In the genomic region with DNA sequence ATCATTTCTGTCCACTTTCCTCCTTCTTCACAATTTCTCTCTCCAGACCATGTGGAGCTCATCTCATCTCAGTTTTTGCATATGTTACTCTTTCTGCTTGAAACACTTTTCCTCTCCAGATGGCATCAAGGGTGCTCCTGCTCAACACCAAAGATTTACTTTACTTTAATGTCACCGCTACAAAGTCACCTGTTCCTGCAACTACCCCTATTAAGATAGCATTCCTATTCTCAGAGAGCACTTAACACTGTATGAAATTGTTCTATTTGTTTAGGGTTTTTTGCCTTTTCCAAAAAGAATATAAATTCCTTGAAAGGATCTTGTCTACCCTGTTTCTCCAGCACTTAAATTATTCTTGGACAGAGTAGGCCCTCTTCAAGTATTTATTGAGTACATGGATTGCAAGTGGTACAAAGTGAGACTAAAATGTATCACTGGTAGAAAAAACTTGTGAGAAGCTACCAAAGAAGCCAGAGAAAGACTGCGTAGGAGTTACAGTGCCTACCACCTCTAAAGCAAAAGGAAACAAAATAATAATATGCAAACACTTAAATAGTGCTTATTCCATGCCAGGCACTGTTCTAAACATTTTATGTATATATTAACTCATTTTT, we compare ENCODE assay signal across 9 cellular contexts. TPM values are rescaled to one million over a fixed set of nuclear protein-coding genes. Genes with fewer than 3 reads are reported as not detected.
DNase-seq lines count a peak whose midpoint lies in the region; ATAC-seq, FAIRE-seq and TF ChIP-seq lines count a peak whose summit lies in the region.
"Had no signal": no experiment of that assay in that cellular context is flagged by ENCODE, and none has a peak within 500 bp of the region (broad histone marks: within the 10 kb centered on the region; RNA-seq: fewer than 3 reads in every experiment).

No MANE protein-coding gene starts in this region.

- H4K8ac ChIP-seq in neuronal stem cell (ENCODE audit: low read depth, low read length): no peak overlapping the region

- H3K79me2 ChIP-seq in KMS-11 (ENCODE audit: insufficient read depth, low read depth): peaks cover 19% of the 10 kb centered on the region; the same call in 1 of the 2 replicates

- H3K4ac ChIP-seq in neuronal stem cell (ENCODE audit: low read length): no peak overlapping the region

- no peak for FAIRE-seq in H54 (lab: Jason Lieb, UNC)

- no peak overlapping the region for H3K14ac ChIP-seq in neuronal stem cell (ENCODE audit: low read length)

- peaks cover 1% of the 10 kb centered on the region for H3K79me1 ChIP-seq in neuronal stem cell (ENCODE audit: low read depth, low read length)

- H2BK15ac ChIP-seq in neuronal stem cell (ENCODE audit: low read length): no peak overlapping the region

- ATAC-seq in CD4-positive, CD25-positive, alpha-beta regulatory T cell (ENCODE audit: low read depth in 2 of 2): no peak
- ATAC-seq in HG03378 (IDR thresholded peaks at IDR 0.05; ENCODE audit: unreplicated experiment): no peak

- peak overlapping the region; percentile 96 to 99 (median 98) for H3K27ac Mint-ChIP-seq in CD4-positive, CD25-positive, alpha-beta regulatory T cell

- H3K9me3 ChIP-seq in CD4-positive, CD25-positive, alpha-beta regulatory T cell (ENCODE audit: control insufficient read depth in 2 of 2, low read length in 2 of 2): no peaks in the 10 kb centered on the region
- H3K9me3 ChIP-seq in colonic mucosa (no peaks in the 10 kb centered on the region), neuronal stem cell (replicated peaks in 1 of 2; ENCODE audit: control insufficient read depth in 2 of 2, insufficient read depth in 1 of 2, low read depth in 1 of 2, low read length in 2 of 2) (no peaks in the 10 kb centered on the region), thyroid gland (no peaks in the 10 kb centered on the region)

- peak overlapping the region; percentile 94 for H3K27ac ChIP-seq in CD4-positive, CD25-positive, alpha-beta regulatory T cell (ENCODE audit: insufficient read depth, low read length, poor library complexity, severe bottlenecking)
- H3K27ac ChIP-seq in KMS-11: no peak overlapping the region
- H3K27ac ChIP-seq in colonic mucosa: peak overlapping the region; percentile 89
- H3K27ac ChIP-seq in neuronal stem cell (replicated peaks; ENCODE audit: low read length): no peak overlapping the region
- H3K27ac ChIP-seq in thyroid gland: no peak overlapping the region

- H2BK120ac ChIP-seq in neuronal stem cell (ENCODE audit: low read depth, low read length): no peak overlapping the region

- peaks cover 28 to 62% (median 44%) of the 10 kb centered on the region in 4 donors for H3K4me1 Mint-ChIP-seq in CD4-positive, CD25-positive, alpha-beta regulatory T cell

- no peaks in the 10 kb centered on the region for H3K27me3 ChIP-seq in CD4-positive, CD25-positive, alpha-beta regulatory T cell (ENCODE audit: control insufficient read depth, insufficient read depth, low read length)
- no peaks in the 10 kb centered on the region for H3K27me3 ChIP-seq in KMS-11 (ENCODE audit: insufficient read depth, low read depth)
- H3K27me3 ChIP-seq in colonic mucosa: no peaks in the 10 kb centered on the region
- no peaks in the 10 kb centered on the region for H3K27me3 ChIP-seq in neuronal stem cell (ENCODE audit: control insufficient read depth in 3 of 3, insufficient read depth in 3 of 3, low read depth in 1 of 3, low read length in 3 of 3)
- no peaks in the 10 kb centered on the region for H3K27me3 ChIP-seq in thyroid gland

- H3K4me1 ChIP-seq in CD4-positive, CD25-positive, alpha-beta regulatory T cell (ENCODE audit: control insufficient read depth, insufficient read depth, low read length, poor library complexity, severe bottlenecking): peaks cover 23% of the 10 kb centered on the region
- H3K4me1 ChIP-seq in KMS-11 (ENCODE audit: low read depth, poor library complexity, severe bottlenecking) (peaks cover 35% of the 10 kb centered on the region), colonic mucosa (no peaks in the 10 kb centered on the region), neuronal stem cell (ENCODE audit: control insufficient read depth in 2 of 2, insufficient read depth in 1 of 2, low read depth in 1 of 2, low read length in 2 of 2) (peaks cover 2 to 11% of the 10 kb centered on the region in 2 donors), thyroid gland (peaks cover 0 to 6% of the 10 kb centered on the region in 2 donors)

- H3K9ac ChIP-seq in KMS-11 (no peak overlapping the region), colonic mucosa (ENCODE audit: low read depth in 2 of 2, low read length in 2 of 2) (no peak overlapping the region), neuronal stem cell (ENCODE audit: low read depth, low read length, poor library complexity) (no peak overlapping the region)

- no peak overlapping the region for H2BK12ac ChIP-seq in neuronal stem cell (ENCODE audit: low read length)

- H3K18ac ChIP-seq in neuronal stem cell (ENCODE audit: low read length): no peak overlapping the region

- H3K4me3 Mint-ChIP-seq in CD4-positive, CD25-positive, alpha-beta regulatory T cell: peak overlapping the region; percentile 90 to 97 (median 95)

- H3K4me2 ChIP-seq in KMS-11 (peak overlapping the region; percentile 94; the same call in 1 of the 2 replicates), neuronal stem cell (ENCODE audit: insufficient read depth, low read length, poor library complexity, severe bottlenecking) (no peak overlapping the region)

- peak overlapping the region; percentile 99 for H3K4me3 ChIP-seq in CD4-positive, CD25-positive, alpha-beta regulatory T cell (ENCODE audit: low read depth, low read length)
- H3K4me3 ChIP-seq in KMS-11 (IDR thresholded peaks at IDR 0.05; ENCODE audit: insufficient read depth, low read depth, low read length) (no peak overlapping the region), colonic mucosa (no peak overlapping the region), neuronal stem cell (ENCODE audit: low read length in 2 of 2) (no peak overlapping the region), thyroid gland (replicated peaks in 1 of 3) (no peak overlapping the region)

- intact Hi-C loops in colonic mucosa (cut with DNase I) (loop anchor here (10.0 kb wide), 1 partner anchor 95 kb away; no protein-coding TSS in a partner anchor), thyroid gland (cut with DNase I) (no loop called here)

- peaks cover 15% of the 10 kb centered on the region for H3K36me3 Mint-ChIP-seq in CD4-positive, CD25-positive, alpha-beta regulatory T cell

- H3K9me3 Mint-ChIP-seq in CD4-positive, CD25-positive, alpha-beta regulatory T cell: no peaks in the 10 kb centered on the region

- DNase-seq in CD4-positive, CD25-positive, alpha-beta regulatory T cell: no peak
- no peak for DNase-seq in colonic mucosa
- no peak for DNase-seq in neuronal stem cell (ENCODE audit: low spot score)
- DNase-seq in H54 (ENCODE audit: insufficient read length, low spot score): no peak
- no peak for DNase-seq in thyroid gland
- no peak for DNase-seq in NCI-H2029 treated with DMSO at 0.1 percent for 48 hours (lab: John Stamatoyannopoulos, UW)
- DNase-seq: head of caudate nucleus had no signal

- no peaks in the 10 kb centered on the region for H3K27me3 Mint-ChIP-seq in CD4-positive, CD25-positive, alpha-beta regulatory T cell

- no CpG with 5 or more reads among the region's 2 CpGs for WGBS in neuronal stem cell (ENCODE audit: extremely low coverage in 2 of 2, insufficient read length in 2 of 2, insufficient replicate concordance in 1 of 2), 2 donors
- WGBS in thyroid gland, 2 donors: 94 to 95% methylated on average over 2 of the region's 2 CpGs

- TF ChIP-seq POLR2A in H54 (IDR thresholded peaks at IDR 0.05; ENCODE audit: low read depth, low read length) (no peak), thyroid gland (IDR thresholded peaks at IDR 0.05) (no peak)

- no peak overlapping the region for H2AK5ac ChIP-seq in neuronal stem cell (ENCODE audit: low read depth, low read length)

- H4K91ac ChIP-seq in neuronal stem cell (ENCODE audit: low read depth, low read length, poor library complexity): no peak overlapping the region

- peak overlapping the region; percentile 99 for H2AFZ ChIP-seq in KMS-11 (ENCODE audit: low read depth)
- H2AFZ ChIP-seq in neuronal stem cell (ENCODE audit: low read length): peak overlapping the region; percentile 67

- H3K23ac ChIP-seq in neuronal stem cell (ENCODE audit: low read depth, low read length, poor library complexity): no peak overlapping the region

- H2BK5ac ChIP-seq in neuronal stem cell (ENCODE audit: low read length): no peak overlapping the region

- TF ChIP-seq CTCF in KMS-11 (conservative IDR thresholded peaks at IDR 0.05; ENCODE audit: low read depth, low read length) (no peak), colonic mucosa (IDR thresholded peaks at IDR 0.05) (no peak), thyroid gland (IDR thresholded peaks at IDR 0.05) (no peak)

- no peaks in the 10 kb centered on the region for H4K20me1 ChIP-seq in KMS-11 (ENCODE audit: insufficient read depth)

- H3K36me3 ChIP-seq in CD4-positive, CD25-positive, alpha-beta regulatory T cell (ENCODE audit: control insufficient read depth, insufficient read depth, low read length): peaks cover 23% of the 10 kb centered on the region
- H3K36me3 ChIP-seq in KMS-11 (ENCODE audit: insufficient read depth) (no peaks in the 10 kb centered on the region; the same call in 1 of the 2 replicates), colonic mucosa (no peaks in the 10 kb centered on the region), neuronal stem cell (replicated peaks in 1 of 2; ENCODE audit: control insufficient read depth in 2 of 2, insufficient read depth in 2 of 2, low read length in 2 of 2) (peaks cover 8 to 32% of the 10 kb centered on the region in 2 donors), thyroid gland (peaks cover 18 to 21% of the 10 kb centered on the region in 2 donors)

RNA-seq across cellular contexts. Expression of a gene that starts 1.1 kb away (rescaled TPM):
- total RNA-seq in CD4-positive, CD25-positive, alpha-beta regulatory T cell: 59.4 TPM
- polyA plus RNA-seq in CD4-positive, CD25-positive, alpha-beta regulatory T cell: 10 to 100 TPM; 45.8 to 51.3 (median 49.3) TPM
- total RNA-seq in colonic mucosa (10 to 100 TPM; 12.3 to 17.8 TPM), thyroid gland (10 to 100 TPM in 3 of 4 donors, 1 to 10 TPM in 1; 9.6 to 21.0 (median 15.6) TPM)
- polyA plus RNA-seq in neuronal stem cell (2013, experiment 1 of 2): 60.2 TPM
- polyA plus RNA-seq in neuronal stem cell (2013, experiment 2 of 2): 59.1 TPM

RNA-seq across cellular contexts. Expression of a gene that starts 23.7 kb away (rescaled TPM):
- total RNA-seq in CD4-positive, CD25-positive, alpha-beta regulatory T cell: 1.3 TPM
- polyA plus RNA-seq in CD4-positive, CD25-positive, alpha-beta regulatory T cell: 1 to 10 TPM in 2 of 4 donors, under 1 TPM in 2; 0.61 to 4.5 (median 2.2) TPM
- 10 to 100 TPM; 15.6 to 62.8 TPM for total RNA-seq in colonic mucosa
- polyA plus RNA-seq in neuronal stem cell (2013, experiment 1 of 2): 102 TPM
- 102 TPM for polyA plus RNA-seq in neuronal stem cell (2013, experiment 2 of 2)
- total RNA-seq in thyroid gland: 1 to 10 TPM; 1.0 to 1.5 (median 1.3) TPM

RNA-seq across cellular contexts. Expression of a gene that starts 35.0 kb away (rescaled TPM):
- total RNA-seq in CD4-positive, CD25-positive, alpha-beta regulatory T cell: not detected
- polyA plus RNA-seq in CD4-positive, CD25-positive, alpha-beta regulatory T cell: 1 to 10 TPM in 1 of 4 donors, under 1 TPM in 2, not detected in 1; 0.14 to 1.8 (median 0.56) TPM
- total RNA-seq in colonic mucosa: under 1 TPM in 1 of 2 donors, not detected in 1; 0.21 TPM
- polyA plus RNA-seq in neuronal stem cell (2013, experiment 1 of 2): 0.06 TPM
- 0.11 TPM for polyA plus RNA-seq in neuronal stem cell (2013, experiment 2 of 2)
- not detected for total RNA-seq in thyroid gland

Comparison
In these comparisons a context has a peak if more than half of its experiments do, and no peak if none do; other contexts are left out.
1. H3K27ac ChIP-seq: peak in CD4-positive, CD25-positive, alpha-beta regulatory T cell (single experiment) and colonic mucosa (single experiment); none in KMS-11 (single experiment), neuronal stem cell (single experiment) and thyroid gland (0 of 3).